21 cellular contexts compared by ENCODE assay signal in genomic region chr9:37707748-37708147, GRCh38. TPM values are rescaled to one million over a fixed set of nuclear protein-coding genes. Genes with fewer than 3 reads are reported as not detected.
A peak's percentile ranks its signal among the peaks of the same experiment; 100 is the strongest.
DNase-seq lines count a peak whose midpoint lies in the region; ATAC-seq, FAIRE-seq and TF ChIP-seq lines count a peak whose summit lies in the region.
"Had no signal": no experiment of that assay in that cellular context is flagged by ENCODE, and none has a peak within 500 bp of the region (broad histone marks: within the 10 kb centered on the region; RNA-seq: fewer than 3 reads in every experiment).

No MANE protein-coding gene starts in this region.

- intact Hi-C loops in mucosa of descending colon (cut with DNase I, micrococcal nuclease) = no loop called here
- intact Hi-C loops in gastrocnemius medialis (cut with DNase I; ENCODE audit: low total_unique reads) = no loop called here

- H3K4me3 ChIP-seq in mucosa of descending colon (no peak overlapping the region), gastrocnemius medialis (no peak overlapping the region)
- H3K4me3 ChIP-seq: BLaER1 had no signal

- in situ Hi-C loops in gastrocnemius medialis (cut with MboI; ENCODE audit: low sequenced_read_pairs in 4 of 4) = no loop called here

- DNase-seq in D721Med (ENCODE audit: insufficient read length, low spot score) (no peak), left lobe of liver (ENCODE audit: low spot score) (peak; percentile 55), mucosa of gallbladder (ENCODE audit: low spot score) (peak; percentile 65), mucosa of descending colon (no peak), gastrocnemius medialis (no peak)
- DNase-seq: 8988T; ACHN; BE2C; C1 segment of cervical spinal cord; CD4-positive, alpha-beta memory T cell; CD4-positive, CD25-positive, alpha-beta regulatory T cell; CD8-positive, alpha-beta memory T cell; COR-L47; DMS79 treated with DMSO at 0.1 percent for 48 hours; GF-D8 had no signal

- H3K27ac ChIP-seq in gastrocnemius medialis = no peak overlapping the region
- H3K27ac ChIP-seq: BLaER1 had no signal

- ATAC-seq in left lobe of liver (peak; percentile 93), mucosa of descending colon (no peak), gastrocnemius medialis (no peak)

- peak; percentile 25 for FAIRE-seq in D721Med (lab: Jason Lieb, UNC)
- FAIRE-seq: A204.1, G401.6, GM12891, GM19239 had no signal

- H3K4me1 ChIP-seq in mucosa of descending colon (ENCODE audit: low read depth) (no peaks in the 10 kb centered on the region), gastrocnemius medialis (no peaks in the 10 kb centered on the region)
- H3K4me1 ChIP-seq: BE2C had no signal

- TF ChIP-seq CTCF in D721Med (IDR thresholded peaks at IDR 0.05; ENCODE audit: insufficient read depth, missing control alignments) (no peak), mucosa of descending colon (IDR thresholded peaks at IDR 0.05) (no peak), gastrocnemius medialis (IDR thresholded peaks at IDR 0.05 in 4 of 5, conservative IDR thresholded peaks at IDR 0.05 in 1 of 5) (no peak)

- H3K27me3 ChIP-seq in gastrocnemius medialis = no peaks in the 10 kb centered on the region
- H3K27me3 ChIP-seq: BE2C, BLaER1 had no signal

- H3K36me3 ChIP-seq in mucosa of descending colon (ENCODE audit: low read depth) (no peaks in the 10 kb centered on the region), gastrocnemius medialis (no peaks in the 10 kb centered on the region)
- H3K36me3 ChIP-seq: BE2C, BLaER1 had no signal

- TF ChIP-seq POLR2A in gastrocnemius medialis (IDR thresholded peaks at IDR 0.05) = no peak

- H3K9me3 ChIP-seq in mucosa of descending colon (no peaks in the 10 kb centered on the region), gastrocnemius medialis (no peaks in the 10 kb centered on the region)
- H3K9me3 ChIP-seq: BE2C, BLaER1 had no signal

RNA-seq across cellular contexts. Expression of gene TRMT10B, which starts 45.9 kb away (rescaled TPM):
- total RNA-seq in left lobe of liver (3.6 TPM), mucosa of gallbladder (10.5 TPM), mucosa of descending colon (10 to 100 TPM in 2 of 3 donors, 1 to 10 TPM in 1; 7.2 to 14.8 (median 10.4) TPM), gastrocnemius medialis (10 to 100 TPM in 1 of 4 donors, 1 to 10 TPM in 3; 1.5 to 10.2 (median 3.0) TPM)

RNA-seq across cellular contexts. Expression of gene FRMPD1, which starts 57.0 kb away (rescaled TPM):
- total RNA-seq in left lobe of liver = 0.88 TPM
- 5.9 TPM for total RNA-seq in mucosa of gallbladder
- 1 to 10 TPM in 1 of 3 donors, under 1 TPM in 1, not detected in 1; 0.09 to 1.1 TPM for total RNA-seq in mucosa of descending colon
- 1 to 10 TPM in 2 of 4 donors, under 1 TPM in 2; 0.46 to 1.7 (median 1.0) TPM for total RNA-seq in gastrocnemius medialis
- total RNA-seq: A673; CD4-positive, alpha-beta memory T cell; CD4-positive, CD25-positive, alpha-beta regulatory T cell; CD8-positive, alpha-beta memory T cell had no signal

Comparison
In these comparisons a context has a peak if more than half of its experiments do, and no peak if none do; other contexts are left out.
1. DNase-seq: peak in left lobe of liver (single experiment) and mucosa of gallbladder (single experiment); none in D721Med (single experiment), mucosa of descending colon (0 of 3) and gastrocnemius medialis (0 of 2).